13 cellular contexts compared by ENCODE assay signal in the genomic region with DNA sequence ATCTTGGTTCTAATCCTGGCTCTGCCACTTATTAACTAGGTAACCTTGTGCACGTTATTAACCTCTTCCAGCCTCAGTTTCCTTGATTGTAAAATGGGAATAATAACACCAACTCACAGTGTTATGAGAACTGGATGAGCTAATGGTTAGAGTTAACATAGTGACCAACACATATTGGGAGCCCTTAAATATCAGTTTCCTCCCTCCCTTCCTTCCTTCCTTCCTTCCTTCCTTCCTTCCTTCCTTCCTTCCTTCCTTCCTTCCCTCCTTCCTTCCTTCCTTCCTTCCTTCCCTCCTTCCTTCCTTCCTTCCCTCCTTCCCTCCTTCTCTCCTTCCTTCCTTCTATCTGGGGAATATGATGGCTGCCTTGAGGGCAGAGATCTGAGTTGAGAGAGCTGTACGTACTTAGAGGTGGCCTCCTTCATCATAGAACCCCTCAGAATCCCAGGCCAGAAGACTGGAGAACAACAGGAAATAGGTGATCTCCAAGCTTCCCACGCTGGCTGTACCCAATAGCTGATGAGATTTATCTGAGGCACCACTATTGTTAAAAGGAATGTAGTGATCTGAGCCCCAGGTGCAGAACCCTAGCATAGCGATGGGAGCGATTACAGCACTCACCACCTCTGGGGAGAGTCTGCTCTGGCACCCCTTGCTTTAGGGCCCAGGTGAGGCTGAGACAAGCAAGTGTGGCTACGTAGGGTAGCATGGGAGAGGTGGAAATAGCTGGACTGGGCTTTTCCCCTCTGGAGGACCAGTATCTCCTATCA. TPM values are rescaled to one million over a fixed set of nuclear protein-coding genes. Genes with fewer than 3 reads are reported as not detected.
A peak's percentile ranks its signal among the peaks of the same experiment; 100 is the strongest.
DNase-seq lines count a peak whose midpoint lies in the region; ATAC-seq, FAIRE-seq and TF ChIP-seq lines count a peak whose summit lies in the region.
"Had no signal": no experiment of that assay in that cellular context is flagged by ENCODE, and none has a peak within 500 bp of the region (broad histone marks: within the 10 kb centered on the region; RNA-seq: fewer than 3 reads in every experiment).

No MANE protein-coding gene starts in this region.

- H2AFZ ChIP-seq in osteoblast (ENCODE audit: low read length): peak overlapping the region; percentile 49

- no peaks in the 10 kb centered on the region for H3K27me3 ChIP-seq in osteoblast (ENCODE audit: insufficient read depth, low read length)

- CTCF ChIA-PET in A549 (lab: Yijun Ruan, JAX): interaction anchor here (0.6 to 36.6 kb wide), 14 partner anchors 9 to 235 kb away, joined by 3 to 1144 read pairs (median 6); a partner anchor contains a TSS

- H3K27ac ChIP-seq in A549 (peak overlapping the region; percentile 95 to 99), osteoblast (ENCODE audit: low read depth, low read length) (peak overlapping the region; percentile 99)

- TF ChIP-seq POLR2A in A549 (IDR thresholded peaks at IDR 0.05; ENCODE audit: low read length): no peak

- WGBS in A549 (ENCODE audit: missing lambda C conversion rate): 91% methylated on average over 6 of the region's 6 CpGs

- no peak for FAIRE-seq in A549 (lab: Jason Lieb, UNC)
- FAIRE-seq: GM12892, TTC549 had no signal

- TF ChIP-seq RAD21 in A549 (conservative IDR thresholded peaks at IDR 0.05 in 1 of 2, IDR thresholded peaks at IDR 0.05 in 1 of 2): no peak

- no peak overlapping the region for H3K4me3 ChIP-seq in A549
- H3K4me3 ChIP-seq in osteoblast (ENCODE audit: insufficient read depth, low read length): no peak overlapping the region

- no peak overlapping the region for H3K4me3 Mint-ChIP-seq in HFFc6
- peak overlapping the region; percentile 24 to 90 for H3K4me3 Mint-ChIP-seq in effector memory CD8-positive, alpha-beta T cell

- H3K27ac Mint-ChIP-seq in HFFc6: peak overlapping the region; percentile 64; the same call in 1 of the 2 replicates
- peak overlapping the region; percentile 95 to 100 for H3K27ac Mint-ChIP-seq in effector memory CD8-positive, alpha-beta T cell

- no peaks in the 10 kb centered on the region for H3K9me3 Mint-ChIP-seq in HFFc6
- no peaks in the 10 kb centered on the region for H3K9me3 Mint-ChIP-seq in effector memory CD8-positive, alpha-beta T cell
- H3K9me3 Mint-ChIP-seq: activated naive CD4-positive, alpha-beta T cell treated with anti-CD3 and anti-CD28 coated beads, Interleukin-2, amount 50 U/mL, for 24 hours had no signal

- H3K4me1 ChIP-seq in A549: peaks cover 78% of the 10 kb centered on the region
- H3K4me1 ChIP-seq in osteoblast (ENCODE audit: insufficient read depth, low read length): peaks cover 52% of the 10 kb centered on the region

- no peaks in the 10 kb centered on the region for H3K36me3 Mint-ChIP-seq in HFFc6 (ENCODE audit: low read depth)
- H3K36me3 Mint-ChIP-seq in effector memory CD8-positive, alpha-beta T cell (ENCODE audit: insufficient read depth): peaks cover 33% of the 10 kb centered on the region
- H3K36me3 Mint-ChIP-seq: activated naive CD4-positive, alpha-beta T cell treated with anti-CD3 and anti-CD28 coated beads, Interleukin-2, amount 50 U/mL, for 24 hours had no signal

- no peaks in the 10 kb centered on the region for H4K20me1 ChIP-seq in osteoblast (ENCODE audit: insufficient read depth, low read length)

- no peak overlapping the region for H3K4me2 ChIP-seq in A549
- H3K4me2 ChIP-seq in osteoblast (ENCODE audit: insufficient read depth, low read length): no peak overlapping the region

- no peaks in the 10 kb centered on the region; the same call in 1 of the 2 replicates for H3K27me3 Mint-ChIP-seq in HFFc6 (ENCODE audit: insufficient read depth)
- H3K27me3 Mint-ChIP-seq in effector memory CD8-positive, alpha-beta T cell: no peaks in the 10 kb centered on the region
- H3K27me3 Mint-ChIP-seq: activated naive CD4-positive, alpha-beta T cell treated with anti-CD3 and anti-CD28 coated beads, Interleukin-2, amount 50 U/mL, for 24 hours had no signal

- no peak for TF ChIP-seq EP300 in A549 (IDR thresholded peaks at IDR 0.05)

- H3K4me1 Mint-ChIP-seq in HFFc6 (ENCODE audit: low read depth): peaks cover 57% of the 10 kb centered on the region
- H3K4me1 Mint-ChIP-seq in effector memory CD8-positive, alpha-beta T cell (ENCODE audit: low read depth in 2 of 2): peaks cover 61 to 69% of the 10 kb centered on the region in 2 donors

- TF ChIP-seq CTCF in A549 (IDR thresholded peaks at IDR 0.05) (no peak), HFFc6 (IDR thresholded peaks at IDR 0.05) (no peak), osteoblast (IDR thresholded peaks at IDR 0.05; ENCODE audit: extremely low read depth, low read depth, low read length) (no peak)

- no peaks in the 10 kb centered on the region for H3K36me3 ChIP-seq in osteoblast (ENCODE audit: insufficient read depth, low read length)

- H3K79me2 ChIP-seq in osteoblast (ENCODE audit: insufficient read depth, low read length): no peaks in the 10 kb centered on the region

- no peaks in the 10 kb centered on the region for H3K9me3 ChIP-seq in A549
- no peaks in the 10 kb centered on the region for H3K9me3 ChIP-seq in osteoblast (ENCODE audit: low read depth, low read length)

- DNase-seq in A549 (ENCODE audit: low read depth in 1 of 2, low spot score in 1 of 2) (no peak), HFFc6 (no peak), osteoblast (ENCODE audit: insufficient read length, low spot score, missing footprints) (no peak), NCI-H345 (lab: John Stamatoyannopoulos, UW) (no peak), GM19238 (ENCODE audit: insufficient read length, low spot score) (no peak)
- DNase-seq in effector memory CD8-positive, alpha-beta T cell: no peak
- DNase-seq: Calu3, erythroblast had no signal

- POLR2A ChIA-PET in A549 (lab: Yijun Ruan, JAX): interaction anchor here (1.4 to 9.7 kb wide), 2 partner anchors 12 to 67 kb away, joined by 5 to 64 read pairs; no protein-coding TSS in a partner anchor

- no peak for ATAC-seq in A549
- no peak for ATAC-seq in effector memory CD8-positive, alpha-beta T cell (replicated peaks)
- no peak for ATAC-seq in GM19455 (IDR thresholded peaks at IDR 0.05; ENCODE audit: unreplicated experiment)
- no peak for ATAC-seq in HG02852 (IDR thresholded peaks at IDR 0.05; ENCODE audit: unreplicated experiment)

TF ChIP-seq in A549, 52 proteins besides CTCF, POLR2A, EP300 and RAD21 (continues in another document):
- no peak for TF ChIP-seq EHF (CRISPR knock-in tag; IDR thresholded peaks at IDR 0.05)
- TF ChIP-seq ZNF302 (CRISPR knock-in tag; IDR thresholded peaks at IDR 0.05): no peak; the same call in 1 of the 2 replicates
- TF ChIP-seq, protein P1, sequence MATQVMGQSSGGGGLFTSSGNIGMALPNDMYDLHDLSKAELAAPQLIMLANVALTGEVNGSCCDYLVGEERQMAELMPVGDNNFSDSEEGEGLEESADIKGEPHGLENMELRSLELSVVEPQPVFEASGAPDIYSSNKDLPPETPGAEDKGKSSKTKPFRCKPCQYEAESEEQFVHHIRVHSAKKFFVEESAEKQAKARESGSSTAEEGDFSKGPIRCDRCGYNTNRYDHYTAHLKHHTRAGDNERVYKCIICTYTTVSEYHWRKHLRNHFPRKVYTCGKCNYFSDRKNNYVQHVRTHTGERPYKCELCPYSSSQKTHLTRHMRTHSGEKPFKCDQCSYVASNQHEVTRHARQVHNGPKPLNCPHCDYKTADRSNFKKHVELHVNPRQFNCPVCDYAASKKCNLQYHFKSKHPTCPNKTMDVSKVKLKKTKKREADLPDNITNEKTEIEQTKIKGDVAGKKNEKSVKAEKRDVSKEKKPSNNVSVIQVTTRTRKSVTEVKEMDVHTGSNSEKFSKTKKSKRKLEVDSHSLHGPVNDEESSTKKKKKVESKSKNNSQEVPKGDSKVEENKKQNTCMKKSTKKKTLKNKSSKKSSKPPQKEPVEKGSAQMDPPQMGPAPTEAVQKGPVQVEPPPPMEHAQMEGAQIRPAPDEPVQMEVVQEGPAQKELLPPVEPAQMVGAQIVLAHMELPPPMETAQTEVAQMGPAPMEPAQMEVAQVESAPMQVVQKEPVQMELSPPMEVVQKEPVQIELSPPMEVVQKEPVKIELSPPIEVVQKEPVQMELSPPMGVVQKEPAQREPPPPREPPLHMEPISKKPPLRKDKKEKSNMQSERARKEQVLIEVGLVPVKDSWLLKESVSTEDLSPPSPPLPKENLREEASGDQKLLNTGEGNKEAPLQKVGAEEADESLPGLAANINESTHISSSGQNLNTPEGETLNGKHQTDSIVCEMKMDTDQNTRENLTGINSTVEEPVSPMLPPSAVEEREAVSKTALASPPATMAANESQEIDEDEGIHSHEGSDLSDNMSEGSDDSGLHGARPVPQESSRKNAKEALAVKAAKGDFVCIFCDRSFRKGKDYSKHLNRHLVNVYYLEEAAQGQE (IDR thresholded peaks at IDR 0.05): no peak
- TF ChIP-seq PHF8 (IDR thresholded peaks at IDR 0.05; ENCODE audit: borderline replicate concordance, low read depth): no peak
- TF ChIP-seq FOSL2 (IDR thresholded peaks at IDR 0.05): no peak
- TF ChIP-seq FOSL2 (CRISPR knock-in tag; IDR thresholded peaks at IDR 0.05): peak; percentile 33; the same call in 1 of the 2 replicates
- no peak for TF ChIP-seq HOXB13 (CRISPR knock-in tag; IDR thresholded peaks at IDR 0.05; ENCODE audit: low read depth)
- TF ChIP-seq ZFP36 (IDR thresholded peaks at IDR 0.05; ENCODE audit: borderline replicate concordance, partially characterized antibody): no peak
- TF ChIP-seq MYC (IDR thresholded peaks at IDR 0.05; ENCODE audit: borderline replicate concordance, low read length): no peak
- TF ChIP-seq ZSCAN20 (CRISPR knock-in tag; IDR thresholded peaks at IDR 0.05): no peak
- TF ChIP-seq, protein P2, sequence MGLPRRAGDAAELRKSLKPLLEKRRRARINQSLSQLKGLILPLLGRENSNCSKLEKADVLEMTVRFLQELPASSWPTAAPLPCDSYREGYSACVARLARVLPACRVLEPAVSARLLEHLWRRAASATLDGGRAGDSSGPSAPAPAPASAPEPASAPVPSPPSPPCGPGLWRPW (IDR thresholded peaks at IDR 0.05): no peak

RNA-seq across cellular contexts. Expression of a gene that starts 26.2 kb away (rescaled TPM):
- 1.4 and 1.9 TPM in 2 replicates for polyA plus RNA-seq in A549 (2011; rRNA removed)
- 0.79 and 1.5 TPM in 2 replicates for polyA plus RNA-seq in A549 (2012; cell fraction: cytosol; rRNA removed)
- polyA plus RNA-seq in A549 (2012; cell fraction: nucleus; rRNA removed): 3.0 and 3.2 TPM in 2 replicates
- 0.72 to 0.84 TPM (median 0.76 TPM) in 3 replicates for polyA plus RNA-seq in A549 (2017; fragmentation: RNase III; extraction: RNeasy Plus Mini Kit Qiagen cat#74134 plus additional on column Dnase treatment)
- 1.7 and 3.3 TPM in 2 replicates for polyA minus RNA-seq in A549 (2011; rRNA and poly(A)+ RNA removed)
- total RNA-seq in HFFc6 (2021; fragmentation: NEBNext Ultra II Directional; extraction: Animal tissue kit (Norgen Biotek cat#: 25700)): not detected
- not detected in 2 replicates for total RNA-seq in osteoblast
- total RNA-seq: Calu3 had no signal

RNA-seq across cellular contexts. Expression of a gene that starts 37.7 kb away (rescaled TPM):
- 24.2 and 45.9 TPM in 2 replicates for polyA plus RNA-seq in A549 (2011; rRNA removed)
- polyA plus RNA-seq in A549 (2012; cell fraction: cytosol; rRNA removed): 18.0 and 30.2 TPM in 2 replicates
- polyA plus RNA-seq in A549 (2012; cell fraction: nucleus; rRNA removed): 83.8 and 125 TPM in 2 replicates
- polyA plus RNA-seq in A549 (2017; fragmentation: RNase III; extraction: RNeasy Plus Mini Kit Qiagen cat#74134 plus additional on column Dnase treatment): 61.6 to 75.9 TPM (median 73.5 TPM) in 3 replicates
- polyA minus RNA-seq in A549 (2011; rRNA and poly(A)+ RNA removed): 62.8 and 79.7 TPM in 2 replicates
- total RNA-seq in HFFc6 (2021; fragmentation: NEBNext Ultra II Directional; extraction: Animal tissue kit (Norgen Biotek cat#: 25700)): under 1 TPM in 1 of 6 experiments, not detected in 5; 0.17 TPM
- under 0.01 and 0.29 TPM in 2 replicates for total RNA-seq in osteoblast
